ENCODE assay signal across 9 cellular contexts in genomic region chr3:172987268-172987667, GRCh38.
A peak's percentile ranks its signal among the peaks of the same experiment; 100 is the strongest.
DNase-seq lines count a peak whose midpoint lies in the region; ATAC-seq, FAIRE-seq and TF ChIP-seq lines count a peak whose summit lies in the region.
"Had no signal": no experiment of that assay in that cellular context is flagged by ENCODE, and none has a peak within 500 bp of the region (broad histone marks: within the 10 kb centered on the region; RNA-seq: fewer than 3 reads in every experiment).

No MANE protein-coding gene starts in this region.

- no peak overlapping the region for H3K27ac Mint-ChIP-seq in osteocyte (ENCODE audit: unreplicated experiment)

- no peaks in the 10 kb centered on the region for H3K4me1 Mint-ChIP-seq in osteocyte (ENCODE audit: unreplicated experiment)

- intact Hi-C loops in K562 (cut with micrococcal nuclease), result loop anchor here (1.0 to 10.0 kb wide), 3 partner anchors 59 to 878 kb away; no protein-coding TSS in a partner anchor

- H4K20me1 ChIP-seq in K562 (replicated peaks; ENCODE audit: control insufficient read depth, insufficient read depth, low read length), result no peaks in the 10 kb centered on the region

- no peaks in the 10 kb centered on the region for H3K79me2 ChIP-seq in K562 (ENCODE audit: control insufficient read depth, insufficient read depth, low read length)

- FAIRE-seq in K562 (lab: Jason Lieb, UNC), result peak; percentile 90

- TF ChIP-seq RAD21 in K562 (CRISPR knock-in tag; conservative IDR thresholded peaks at IDR 0.05 in 1 of 2, IDR thresholded peaks at IDR 0.05 in 1 of 2), result peak; percentile 94 to 98

- no peak overlapping the region for H3K4me3 ChIP-seq in K562

- H3K4me1 ChIP-seq in K562 (replicated peaks in 1 of 2; ENCODE audit: control insufficient read depth in 2 of 2, insufficient read depth in 2 of 2, low read length in 2 of 2), result peaks cover 0 to 7% of the 10 kb centered on the region in 2 experiments; a peak in 3 of 5 replicates

- TF ChIP-seq CTCF in K562 (IDR thresholded peaks at IDR 0.05 in 2 of 3, conservative IDR thresholded peaks at IDR 0.05 in 1 of 3; ENCODE audit: insufficient read depth in 2 of 3, low read depth in 1 of 3, low read length in 3 of 3) (peak; percentile 59 to 83 (median 72)), osteocyte (IDR thresholded peaks at IDR 0.05) (peak; percentile 21)

- TF ChIP-seq POLR2A in K562 (conservative IDR thresholded peaks at IDR 0.05), result no peak

- peaks cover 5% of the 10 kb centered on the region for H3K27me3 Mint-ChIP-seq in osteocyte (ENCODE audit: unreplicated experiment)

- H3K9me3 Mint-ChIP-seq in osteocyte (ENCODE audit: unreplicated experiment), result no peaks in the 10 kb centered on the region

- DNase-seq in DMS53 (lab: John Stamatoyannopoulos, UW), result peak; percentile 54
- no peak for DNase-seq in DMS53 treated with DMSO at 0.1 percent for 48 hours (lab: John Stamatoyannopoulos, UW; ENCODE audit: unreplicated experiment)
- DNase-seq in LoVo (ENCODE audit: low spot score), result peak; percentile 17
- DNase-seq in K562 (ENCODE audit: extremely low read depth in 1 of 4, low spot score in 3 of 4), result peak; percentile 30 to 72 (median 34)
- no peak for DNase-seq in osteocyte (ENCODE audit: extremely low spot score, unreplicated experiment)
- no peak for DNase-seq in stimulated activated naive CD8-positive, alpha-beta T cell treated with anti-CD3 and anti-CD28 coated beads, Interleukin-15, Interleukin-2, amounts not matched to agents 100 U/mL and 50 U/mL, for 24 hours
- DNase-seq in COLO668 (lab: John Stamatoyannopoulos, UW; ENCODE audit: unreplicated experiment), result no peak
- DNase-seq: activated CD4-positive, alpha-beta T cell treated with anti-CD3 and anti-CD28 coated beads, Interleukin-2, amount 50 U/mL, for 4 hours had no signal

- no TSS peak for BruUV-seq in K562 (replicated peaks; lab: Mats Ljungman, UMichigan)

- WGBS in K562 (ENCODE audit: insufficient coverage, low coverage, missing lambda C conversion rate), result 4% methylated on average over 3 of the region's 3 CpGs

- no peaks in the 10 kb centered on the region for H3K36me3 ChIP-seq in K562 (ENCODE audit: control insufficient read depth, insufficient read depth, low read length)

- CTCF ChIA-PET in K562 (lab: Yijun Ruan, JAX; ENCODE audit: low intra/inter-chr PET ratio), result interaction anchor here (2.1 kb wide), 1 partner anchor 59 kb away, joined by 11 read pairs; no protein-coding TSS in a partner anchor

- H3K4me2 ChIP-seq in K562 (ENCODE audit: insufficient read depth, low read length), result no peak overlapping the region

- peak; percentile 80 for ATAC-seq in K562
- ATAC-seq in stimulated activated naive CD8-positive, alpha-beta T cell treated with anti-CD3 and anti-CD28 coated beads, Interleukin-15, Interleukin-2, amounts not matched to agents 100 U/mL and 50 U/mL, for 24 hours, result no peak
- no peak for ATAC-seq in GM21526 (IDR thresholded peaks at IDR 0.05; ENCODE audit: low FRiP score, unreplicated experiment)

- no peaks in the 10 kb centered on the region for H3K36me3 Mint-ChIP-seq in osteocyte (ENCODE audit: unreplicated experiment)

- H3K9ac ChIP-seq in K562 (ENCODE audit: insufficient read depth in 1 of 2, low read depth in 2 of 2, low read length in 2 of 2), result no peak overlapping the region

- H3K27me3 ChIP-seq in K562 (ENCODE audit: control insufficient read depth in 2 of 2, insufficient read depth in 2 of 2, low read length in 2 of 2), result no peaks in the 10 kb centered on the region

- POLR2A ChIA-PET in K562 (lab: Yijun Ruan, JAX), result no interaction called here

- no peak overlapping the region for H2AFZ ChIP-seq in K562 (ENCODE audit: low read depth, low read length)

- H3K9me1 ChIP-seq in K562 (ENCODE audit: control insufficient read depth, insufficient read depth, low read length), result no peaks in the 10 kb centered on the region

- H3K4me3 Mint-ChIP-seq in osteocyte (ENCODE audit: unreplicated experiment), result no peak overlapping the region

- in situ Hi-C loops in K562 (cut with MboI), result loop anchor here (10.0 kb wide), 2 partner anchors 58 to 288 kb away; no protein-coding TSS in a partner anchor

- TF ChIP-seq EP300 in K562 (IDR thresholded peaks at IDR 0.05; ENCODE audit: low read length), result no peak

- no peaks in the 10 kb centered on the region for H3K9me3 ChIP-seq in K562 (replicated peaks; ENCODE audit: control insufficient read depth, insufficient read depth, low read depth, low read length)

- H3K27ac ChIP-seq in K562 (ENCODE audit: extremely low read depth, low read depth, low read length), result no peak overlapping the region

TF ChIP-seq in K562, 482 proteins besides CTCF, POLR2A, EP300 and RAD21 (continues in another document):
- 0 out of 2 replicates have a peak, but pooled peaks have one; percentile 37 for TF ChIP-seq CXXC5 (CRISPR knock-in tag; IDR thresholded peaks at IDR 0.05)
- no peak for TF ChIP-seq ZNF175 (CRISPR knock-in tag; IDR thresholded peaks at IDR 0.05; ENCODE audit: low read depth)
- TF ChIP-seq PBX2 (CRISPR knock-in tag; IDR thresholded peaks at IDR 0.05; ENCODE audit: low read depth), result no peak
- peak; percentile 63; the same call in 1 of the 2 replicates for TF ChIP-seq PBX2 (tag; conservative IDR thresholded peaks at IDR 0.05; ENCODE audit: low read depth)
- no peak for TF ChIP-seq GMEB1 (CRISPR knock-in tag; IDR thresholded peaks at IDR 0.05)
- peak; percentile 80 for TF ChIP-seq DEAF1 (CRISPR knock-in tag; IDR thresholded peaks at IDR 0.05)
- no peak for TF ChIP-seq NFXL1 (CRISPR knock-in tag; IDR thresholded peaks at IDR 0.05)
- no peak for TF ChIP-seq CSDE1 (IDR thresholded peaks at IDR 0.05)

Comparison
In these comparisons a context has a peak if more than half of its experiments do, and no peak if none do; other contexts are left out.
1. DNase-seq: peak in DMS53 (single experiment), LoVo (single experiment) and K562 (4 of 4); none in DMS53 treated with DMSO at 0.1 percent for 48 hours (single experiment), osteocyte (single experiment), stimulated activated naive CD8-positive, alpha-beta T cell treated with anti-CD3 and anti-CD28 coated beads, Interleukin-15, Interleukin-2, amounts not matched to agents 100 U/mL and 50 U/mL, for 24 hours (single experiment) and COLO668 (single experiment).